In genomic region chr1:37410080-37410479, GRCh38 we compare ENCODE assay signal across 16 cellular contexts.
DNase-seq lines count a peak whose midpoint lies in the region; ATAC-seq and TF ChIP-seq lines count a peak whose summit lies in the region.
"Had no signal": no experiment of that assay in that cellular context is flagged by ENCODE, and none has a peak within 500 bp of the region (broad histone marks: within the 10 kb centered on the region; RNA-seq: fewer than 3 reads in every experiment).

No MANE protein-coding gene starts in this region.

- H3K36me3 Mint-ChIP-seq in activated naive CD4-positive, alpha-beta T cell treated with anti-CD3 and anti-CD28 coated beads, Interleukin-2, amount 50 U/mL, for 72 hours: no peaks in the 10 kb centered on the region
- no peaks in the 10 kb centered on the region for H3K36me3 Mint-ChIP-seq in activated T-helper 17 cell treated with anti-CD3 and anti-CD28 coated beads, Interleukin-2, amount 50 U/mL, for 72 hours (ENCODE audit: low read depth)

- H3K27ac ChIP-seq in cingulate gyrus (ENCODE audit: low read depth, low read length) (peak overlapping the region; percentile 49), left lung (no peak overlapping the region)
- H3K27ac ChIP-seq: SK-N-MC, suprapubic skin had no signal

- no peaks in the 10 kb centered on the region for H3K4me1 ChIP-seq in left lung
- H3K4me1 ChIP-seq: Caco-2, suprapubic skin had no signal

- ATAC-seq in activated naive CD4-positive, alpha-beta T cell treated with anti-CD3 and anti-CD28 coated beads, Interleukin-2, amount 50 U/mL, for 72 hours: no peak
- ATAC-seq in activated T-helper 17 cell treated with anti-CD3 and anti-CD28 coated beads, Interleukin-2, amount 50 U/mL, for 72 hours (replicated peaks): no peak
- no peak for ATAC-seq in HG03095 (IDR thresholded peaks at IDR 0.05; ENCODE audit: unreplicated experiment)
- ATAC-seq in left lung: no peak
- ATAC-seq: left ventricle myocardium superior had no signal

- peaks cover 0 to 20% of the 10 kb centered on the region in 2 donors for H3K27me3 ChIP-seq in left lung

- H3K36me3 ChIP-seq in left lung: no peaks in the 10 kb centered on the region
- H3K36me3 ChIP-seq: suprapubic skin had no signal

- H3K9me3 ChIP-seq in left lung: peaks cover 0 to 4% of the 10 kb centered on the region in 2 donors
- H3K9me3 ChIP-seq: Caco-2, suprapubic skin had no signal

- no peaks in the 10 kb centered on the region for H3K9me3 Mint-ChIP-seq in activated naive CD4-positive, alpha-beta T cell treated with anti-CD3 and anti-CD28 coated beads, Interleukin-2, amount 50 U/mL, for 72 hours
- no peaks in the 10 kb centered on the region for H3K9me3 Mint-ChIP-seq in activated T-helper 17 cell treated with anti-CD3 and anti-CD28 coated beads, Interleukin-2, amount 50 U/mL, for 72 hours

- no peaks in the 10 kb centered on the region for H3K4me1 Mint-ChIP-seq in activated T-helper 17 cell treated with anti-CD3 and anti-CD28 coated beads, Interleukin-2, amount 50 U/mL, for 72 hours
- H3K4me1 Mint-ChIP-seq: endodermal cell had no signal

- H3K4me3 ChIP-seq in left lung: no peak overlapping the region
- H3K4me3 ChIP-seq: SK-N-MC, suprapubic skin had no signal

- no peak overlapping the region for H3K27ac Mint-ChIP-seq in activated naive CD4-positive, alpha-beta T cell treated with anti-CD3 and anti-CD28 coated beads, Interleukin-2, amount 50 U/mL, for 72 hours
- no peak overlapping the region for H3K27ac Mint-ChIP-seq in activated T-helper 17 cell treated with anti-CD3 and anti-CD28 coated beads, Interleukin-2, amount 50 U/mL, for 72 hours
- H3K27ac Mint-ChIP-seq: activated naive CD8-positive, alpha-beta T cell; endodermal cell; progenitor cell of endocrine pancreas had no signal

- peaks cover 14% of the 10 kb centered on the region for H3K27me3 Mint-ChIP-seq in activated T-helper 17 cell treated with anti-CD3 and anti-CD28 coated beads, Interleukin-2, amount 50 U/mL, for 72 hours

- TF ChIP-seq CTCF in left lung (IDR thresholded peaks at IDR 0.05): no peak

- peak; percentile 22 for DNase-seq in activated naive CD4-positive, alpha-beta T cell treated with anti-CD3 and anti-CD28 coated beads, Interleukin-2, amount 50 U/mL, for 16 hours
- no peak for DNase-seq in activated naive CD4-positive, alpha-beta T cell treated with anti-CD3 and anti-CD28 coated beads, Interleukin-2, amount 50 U/mL, for 72 hours (ENCODE audit: low spot score in 2 of 2)
- DNase-seq in NCI-H510A (lab: John Stamatoyannopoulos, UW): peak; percentile 87
- peak; percentile 7 to 30 for DNase-seq in stimulated activated CD4-positive, alpha-beta T cell treated with anti-CD3 and anti-CD28 coated beads, Interleukin-4, amount 100 ng/mL, for 4 hours
- DNase-seq in left lung: no peak
- DNase-seq: left ventricle myocardium superior, NCI-H1092 had no signal

- intact Hi-C loops in left lung (cut with DNase I): no loop called here

- H3K4me3 Mint-ChIP-seq in activated T-helper 17 cell treated with anti-CD3 and anti-CD28 coated beads, Interleukin-2, amount 50 U/mL, for 72 hours: no peak overlapping the region
- H3K4me3 Mint-ChIP-seq: activated naive CD8-positive, alpha-beta T cell; endodermal cell had no signal

Comparison
In these comparisons a context has a peak if more than half of its experiments do, and no peak if none do; other contexts are left out.
1. DNase-seq: peak in activated naive CD4-positive, alpha-beta T cell treated with anti-CD3 and anti-CD28 coated beads, Interleukin-2, amount 50 U/mL, for 16 hours (single experiment), NCI-H510A (single experiment) and stimulated activated CD4-positive, alpha-beta T cell treated with anti-CD3 and anti-CD28 coated beads, Interleukin-4, amount 100 ng/mL, for 4 hours (2 of 2); none in activated naive CD4-positive, alpha-beta T cell treated with anti-CD3 and anti-CD28 coated beads, Interleukin-2, amount 50 U/mL, for 72 hours (0 of 2) and left lung (0 of 2).